22 cellular contexts compared by ENCODE assay signal in the genomic region with DNA sequence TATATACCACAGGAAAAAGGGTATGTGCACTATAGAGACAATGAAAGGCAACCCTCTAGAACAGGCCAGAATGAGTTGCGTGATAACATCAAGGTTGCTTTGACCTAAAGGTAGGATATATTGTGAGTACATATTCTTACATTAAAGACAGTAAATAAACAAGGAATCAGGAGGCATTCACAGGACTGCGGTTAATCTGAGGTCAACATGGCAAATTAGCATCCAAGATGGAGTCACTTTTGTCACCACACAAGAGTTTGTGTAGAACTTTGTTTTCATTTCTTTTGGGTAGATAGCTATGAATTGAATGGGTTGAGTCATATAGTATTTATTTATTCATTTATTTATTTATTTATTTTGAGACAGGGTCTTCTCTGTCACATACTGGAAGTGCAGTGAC. TPM values are rescaled to one million over a fixed set of nuclear protein-coding genes. Genes with fewer than 3 reads are reported as not detected.
DNase-seq lines count a peak whose midpoint lies in the region; ATAC-seq, FAIRE-seq and TF ChIP-seq lines count a peak whose summit lies in the region.
"Had no signal": no experiment of that assay in that cellular context is flagged by ENCODE, and none has a peak within 500 bp of the region (broad histone marks: within the 10 kb centered on the region; RNA-seq: fewer than 3 reads in every experiment).

No MANE protein-coding gene starts in this region.

- CTCF ChIA-PET in activated naive CD4-positive, alpha-beta T cell treated with anti-CD3 and anti-CD28 coated beads, Interleukin-2, amount 10 ng/mL, durations not matched to agents 7 days and 5 days (lab: Charles Lee): no interaction called here
- CTCF ChIA-PET in K562 (lab: Yijun Ruan, JAX; ENCODE audit: low intra/inter-chr PET ratio): no interaction called here

- H3K27ac Mint-ChIP-seq in activated naive CD4-positive, alpha-beta T cell treated with anti-CD3 and anti-CD28 coated beads, Interleukin-2, amount 10 ng/mL, durations not matched to agents 7 days and 5 days: peak overlapping the region; percentile 40
- peak overlapping the region; percentile 9 for H3K27ac Mint-ChIP-seq in nephron progenitor cell
- H3K27ac Mint-ChIP-seq: CD4-positive, alpha-beta T cell; CD8-positive, alpha-beta T cell had no signal

- no peak for TF ChIP-seq CTCF in K562 (IDR thresholded peaks at IDR 0.05 in 2 of 3, conservative IDR thresholded peaks at IDR 0.05 in 1 of 3; ENCODE audit: insufficient read depth in 2 of 3, low read depth in 1 of 3, low read length in 3 of 3)
- no peak for TF ChIP-seq CTCF in nephron progenitor cell (IDR thresholded peaks at IDR 0.05)

- H3K36me3 Mint-ChIP-seq in activated naive CD4-positive, alpha-beta T cell treated with anti-CD3 and anti-CD28 coated beads, Interleukin-2, amount 10 ng/mL, durations not matched to agents 7 days and 5 days: peaks cover 4% of the 10 kb centered on the region
- peaks cover 39% of the 10 kb centered on the region for H3K36me3 Mint-ChIP-seq in nephron progenitor cell (ENCODE audit: low read depth)

- no peaks in the 10 kb centered on the region for H3K4me1 Mint-ChIP-seq in activated naive CD4-positive, alpha-beta T cell treated with anti-CD3 and anti-CD28 coated beads, Interleukin-2, amount 10 ng/mL, durations not matched to agents 7 days and 5 days
- peaks cover 10% of the 10 kb centered on the region for H3K4me1 Mint-ChIP-seq in nephron progenitor cell

- TF ChIP-seq EP300 in K562 (IDR thresholded peaks at IDR 0.05; ENCODE audit: low read length): no peak

- H3K4me3 ChIP-seq in K562: no peak overlapping the region
- H3K4me3 ChIP-seq: A549, BLaER1 had no signal

- in situ Hi-C loops in K562 (cut with MboI): no loop called here

- POLR2A ChIA-PET in K562 (lab: Yijun Ruan, JAX): interaction anchor here (0.7 to 1.2 kb wide), 3 partner anchors 9 to 56 kb away, joined by 3 read pairs; no protein-coding TSS in a partner anchor

- H3K27me3 ChIP-seq in K562 (ENCODE audit: control insufficient read depth in 2 of 2, insufficient read depth in 2 of 2, low read length in 2 of 2): no peaks in the 10 kb centered on the region
- H3K27me3 ChIP-seq: BE2C, BLaER1 had no signal

- H3K27ac ChIP-seq in K562 (ENCODE audit: extremely low read depth, low read depth, low read length): no peak overlapping the region
- H3K27ac ChIP-seq: 22Rv1, A549, BLaER1, C4-2B had no signal

- no peak overlapping the region for H3K4me3 Mint-ChIP-seq in activated naive CD4-positive, alpha-beta T cell treated with anti-CD3 and anti-CD28 coated beads, Interleukin-2, amount 10 ng/mL, durations not matched to agents 7 days and 5 days
- no peak overlapping the region for H3K4me3 Mint-ChIP-seq in nephron progenitor cell
- H3K4me3 Mint-ChIP-seq: CD4-positive, alpha-beta T cell; CD8-positive, alpha-beta T cell had no signal

- no peak for TF ChIP-seq POLR2A in K562 (conservative IDR thresholded peaks at IDR 0.05)

- no peak overlapping the region for H3K9ac ChIP-seq in K562 (ENCODE audit: insufficient read depth in 1 of 2, low read depth in 2 of 2, low read length in 2 of 2)
- H3K9ac ChIP-seq: BLaER1 had no signal

- ATAC-seq in K562: no peak
- ATAC-seq: A549; CD8-positive, alpha-beta T cell had no signal

- no peaks in the 10 kb centered on the region for H3K27me3 Mint-ChIP-seq in activated naive CD4-positive, alpha-beta T cell treated with anti-CD3 and anti-CD28 coated beads, Interleukin-2, amount 10 ng/mL, durations not matched to agents 7 days and 5 days
- H3K27me3 Mint-ChIP-seq in nephron progenitor cell (ENCODE audit: low read depth, poor library complexity): no peaks in the 10 kb centered on the region
- H3K27me3 Mint-ChIP-seq: CD4-positive, alpha-beta T cell had no signal

- no peaks in the 10 kb centered on the region for H3K9me1 ChIP-seq in K562 (ENCODE audit: control insufficient read depth, insufficient read depth, low read length)

- no peaks in the 10 kb centered on the region for H3K79me2 ChIP-seq in K562 (ENCODE audit: control insufficient read depth, insufficient read depth, low read length)

- no peak overlapping the region for H2AFZ ChIP-seq in K562 (ENCODE audit: low read depth, low read length)

- no TSS peak for BruUV-seq in K562 (replicated peaks; lab: Mats Ljungman, UMichigan)

- FAIRE-seq in K562 (lab: Jason Lieb, UNC): no peak
- FAIRE-seq: A549, D721Med, G401.6, GM12891, GM19239 had no signal

- H3K9me3 ChIP-seq in K562 (replicated peaks; ENCODE audit: control insufficient read depth, insufficient read depth, low read depth, low read length): no peaks in the 10 kb centered on the region
- H3K9me3 ChIP-seq: A549, BE2C, BLaER1, Caco-2 had no signal

- WGBS in K562 (ENCODE audit: insufficient coverage, low coverage, missing lambda C conversion rate): 100% methylated on average over 2 of the region's 2 CpGs

- no peaks in the 10 kb centered on the region for H3K9me3 Mint-ChIP-seq in activated naive CD4-positive, alpha-beta T cell treated with anti-CD3 and anti-CD28 coated beads, Interleukin-2, amount 10 ng/mL, durations not matched to agents 7 days and 5 days
- H3K9me3 Mint-ChIP-seq in nephron progenitor cell: peaks cover 4% of the 10 kb centered on the region
- H3K9me3 Mint-ChIP-seq: CD4-positive, alpha-beta T cell; CD8-positive, alpha-beta T cell had no signal

- TF ChIP-seq RAD21 in K562 (CRISPR knock-in tag; conservative IDR thresholded peaks at IDR 0.05 in 1 of 2, IDR thresholded peaks at IDR 0.05 in 1 of 2): no peak

- H4K20me1 ChIP-seq in K562 (replicated peaks; ENCODE audit: control insufficient read depth, insufficient read depth, low read length): no peaks in the 10 kb centered on the region
- H4K20me1 ChIP-seq: BLaER1 had no signal

- peaks cover 33% of the 10 kb centered on the region; the same call in 2 of the 3 replicates for H3K36me3 ChIP-seq in K562 (ENCODE audit: control insufficient read depth, insufficient read depth, low read length)
- H3K36me3 ChIP-seq: BE2C had no signal

- intact Hi-C loops in K562 (cut with micrococcal nuclease) (no loop called here), posterior vena cava (cut with DNase I) (no loop called here)

- no peak for DNase-seq in activated naive CD4-positive, alpha-beta T cell treated with anti-CD3 and anti-CD28 coated beads, Interleukin-2, amount 10 ng/mL, durations not matched to agents 7 days and 5 days
- no peak for DNase-seq in activated naive CD4-positive, alpha-beta T cell treated with Interleukin-2 at 50 U/mL for 16 hours
- DNase-seq in K562 (ENCODE audit: extremely low read depth in 1 of 4, low spot score in 3 of 4): no peak
- DNase-seq in nephron progenitor cell: no peak
- no peak for DNase-seq in NCI-H1417 (lab: John Stamatoyannopoulos, UW)
- no peak for DNase-seq in posterior vena cava (ENCODE audit: low spot score)
- DNase-seq: AML-193; BE2C; Caco-2; Calu3; CD4-positive, alpha-beta T cell; CD8-positive, alpha-beta T cell; DMS79 treated with DMSO at 0.1 percent for 48 hours; GF-D8 had no signal

- no peak overlapping the region for H3K4me2 ChIP-seq in K562 (ENCODE audit: insufficient read depth, low read length)
- H3K4me2 ChIP-seq: A549, BLaER1 had no signal

- H3K4me1 ChIP-seq in K562 (replicated peaks in 1 of 2; ENCODE audit: control insufficient read depth in 2 of 2, insufficient read depth in 2 of 2, low read length in 2 of 2): peaks cover 6 to 21% of the 10 kb centered on the region in 2 experiments
- H3K4me1 ChIP-seq: A549, BE2C had no signal

TF ChIP-seq in K562, 482 proteins besides CTCF, POLR2A, EP300 and RAD21 (continues in another document):
- TF ChIP-seq ZNF583 (CRISPR knock-in tag; IDR thresholded peaks at IDR 0.05) (no peak), SUPT5H (IDR thresholded peaks at IDR 0.05) (no peak), ZNF184 (CRISPR knock-in tag; IDR thresholded peaks at IDR 0.05) (no peak), CHD1 (IDR thresholded peaks at IDR 0.05; ENCODE audit: low read length) (no peak)

RNA-seq across cellular contexts. Expression of gene SCAP, which starts 11.5 kb away (rescaled TPM):
- total RNA-seq in K562 (2011; cell fraction: chromatin; rRNA removed; ENCODE audit: low replicate concordance): 248 and 515 TPM in 2 replicates
- total RNA-seq in K562 (2011; cell fraction: nucleolus; rRNA removed): 301 and 313 TPM in 2 replicates
- total RNA-seq in K562 (2011; cell fraction: nucleoplasm; rRNA removed): 253 and 254 TPM in 2 replicates
- 60.7 and 87.6 TPM in 2 replicates for total RNA-seq in K562 (2014; rRNA removed)
- 29.7 and 37.8 TPM in 2 replicates for total RNA-seq in K562 (2014; rRNA removed; fragmentation: Illumina TruSeq; extraction: Trizol)
- 34.6 and 36.5 TPM in 2 replicates for total RNA-seq in K562 (2015; rRNA removed; fragmentation: Illumina TruSeq; extraction: Trizol)
- total RNA-seq in K562 (2021): 97.1 and 104 TPM in 2 replicates
- polyA plus RNA-seq in K562 (2011; rRNA removed): 31.3 and 55.8 TPM in 2 replicates
- 39.6 and 62.6 TPM in 2 replicates for polyA plus RNA-seq in K562 (2011; cell fraction: cytosol; rRNA removed)
- polyA plus RNA-seq in K562 (2011; cell fraction: nucleus; rRNA removed): 124 and 159 TPM in 2 replicates
- 68.9 and 85.0 TPM in 2 replicates for polyA plus RNA-seq in K562 (2012)
- polyA plus RNA-seq in K562 (2014; fragmentation: Illumina TruSeq; extraction: Trizol): 48.2 and 61.1 TPM in 2 replicates
- polyA plus RNA-seq in K562 (2014; fragmentation: Nextera tagmentation; extraction: Ambion mirVana): 1 to 10 TPM; 2.6 to 3.2 TPM
- 43.7 and 47.9 TPM in 2 replicates for polyA plus RNA-seq in K562 (2014; rRNA removed)
- 74.0 and 80.8 TPM in 2 replicates for polyA minus RNA-seq in K562 (2011; rRNA and poly(A)+ RNA removed)
- polyA minus RNA-seq in K562 (2011; cell fraction: cytosol; rRNA and poly(A)+ RNA removed): 83.2 and 91.7 TPM in 2 replicates
- 53.2 and 90.0 TPM in 2 replicates for polyA minus RNA-seq in K562 (2011; cell fraction: nucleus; rRNA and poly(A)+ RNA removed)
- total RNA-seq in posterior vena cava: 10 to 100 TPM; 49.8 to 50.8 TPM

RNA-seq across cellular contexts. Expression of gene ELP6, which starts 26.2 kb away (rescaled TPM):
- 150 and 300 TPM in 2 replicates for total RNA-seq in K562 (2011; cell fraction: chromatin; rRNA removed; ENCODE audit: low replicate concordance)
- total RNA-seq in K562 (2011; cell fraction: nucleolus; rRNA removed): 278 and 303 TPM in 2 replicates
- total RNA-seq in K562 (2011; cell fraction: nucleoplasm; rRNA removed): 246 and 254 TPM in 2 replicates
- total RNA-seq in K562 (2014; rRNA removed) (76.9 and 81.2 TPM in 2 replicates), K562 (2014; rRNA removed; fragmentation: Illumina TruSeq; extraction: Trizol) (70.8 and 83.3 TPM in 2 replicates), K562 (2015; rRNA removed; fragmentation: Illumina TruSeq; extraction: Trizol) (79.4 and 82.9 TPM in 2 replicates), K562 (2021) (76.9 and 77.0 TPM in 2 replicates), posterior vena cava (10 to 100 TPM; 15.1 to 20.5 TPM)
- polyA plus RNA-seq in K562 (2011; rRNA removed) (166 and 198 TPM in 2 replicates), K562 (2014; fragmentation: Illumina TruSeq; extraction: Trizol) (77.7 and 80.1 TPM in 2 replicates), K562 (2014; fragmentation: Nextera tagmentation; extraction: Ambion mirVana) (100 to 1,000 TPM in 1 of 2 experiments, 10 to 100 TPM in 1; 86.1 to 136 TPM), K562 (2014; rRNA removed) (104 and 123 TPM in 2 replicates)
- 146 and 171 TPM in 2 replicates for polyA plus RNA-seq in K562 (2011; cell fraction: cytosol; rRNA removed)
- polyA plus RNA-seq in K562 (2011; cell fraction: nucleus; rRNA removed): 119 and 128 TPM in 2 replicates
- 60.3 and 72.1 TPM in 2 replicates for polyA plus RNA-seq in K562 (2012)
- polyA minus RNA-seq in K562 (2011; rRNA and poly(A)+ RNA removed): 111 and 112 TPM in 2 replicates
- polyA minus RNA-seq in K562 (2011; cell fraction: cytosol; rRNA and poly(A)+ RNA removed): 39.2 and 49.7 TPM in 2 replicates
- 104 and 153 TPM in 2 replicates for polyA minus RNA-seq in K562 (2011; cell fraction: nucleus; rRNA and poly(A)+ RNA removed)
